ENCODE assay signal across 19 cellular contexts in the genomic region with DNA sequence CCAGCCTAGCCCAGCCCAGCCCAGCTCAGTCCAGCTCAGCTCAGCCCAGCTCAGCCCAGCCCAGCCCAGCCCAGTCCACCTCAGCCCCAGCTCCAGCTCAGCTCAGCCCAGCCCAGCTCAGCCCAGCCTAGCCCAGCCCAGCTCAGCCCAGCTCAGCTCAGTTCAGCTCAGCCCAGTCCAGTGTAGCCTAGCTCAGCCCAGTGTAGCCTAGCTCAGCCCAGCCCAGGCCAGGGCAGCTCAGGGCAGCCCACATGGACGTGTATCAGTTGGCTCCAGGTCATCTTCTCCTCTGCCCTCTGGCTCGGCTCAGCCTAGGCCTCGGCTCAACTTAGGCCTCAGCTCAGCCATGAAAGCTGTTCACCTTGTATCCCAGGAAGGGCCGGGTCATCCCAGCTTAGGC.
"Had no signal": no experiment of that assay in that cellular context is flagged by ENCODE, and none has a peak within 500 bp of the region (broad histone marks: within the 10 kb centered on the region; RNA-seq: fewer than 3 reads in every experiment).

No MANE protein-coding gene starts in this region.

- DNase-seq: activated CD4-positive, alpha-beta T cell treated with anti-CD3 and anti-CD28 coated beads for 1 hour; activated CD4-positive, alpha-beta T cell treated with anti-CD3 and anti-CD28 coated beads, Interleukin-2, amount 50 U/mL, for 4 hours; activated effector memory CD4-positive, alpha-beta T cell treated with Interleukin-2 at 50 U/mL for 16 hours; activated T-cell treated with anti-CD3 and anti-CD28 coated beads, Interleukin-2, amount 50 U/mL, for 1 hour; naive B cell; ovary; stimulated activated CD4-positive, alpha-beta T cell treated with anti-CD3 and anti-CD28 coated beads, Interleukin-12 subunit alpha, Interleukin-12 subunit beta, amount 100 ng/mL, for 4 hours; stimulated activated CD4-positive, alpha-beta T cell treated with anti-CD3 and anti-CD28 coated beads, Interleukin-2, amount 100 ng/mL, for 24 hours; stimulated activated naive CD4-positive, alpha-beta T cell; substantia nigra; T-helper 1 cell; T1000 had no signal

- H2AFZ ChIP-seq: neural progenitor cell had no signal

- H3K4me3 ChIP-seq: cardiac muscle cell, left lung, neural progenitor cell, ovary, tibial nerve had no signal

- H3K4me1 ChIP-seq: left lung, neural progenitor cell, tibial nerve had no signal

- H3K4me3 Mint-ChIP-seq: activated naive CD4-positive, alpha-beta T cell treated with anti-CD3 and anti-CD28 coated beads, Interleukin-2, amount 50 U/mL, for 24 hours; naive B cell; neural progenitor cell had no signal

- H3K9ac ChIP-seq: neural progenitor cell had no signal

- H3K36me3 Mint-ChIP-seq: activated naive CD4-positive, alpha-beta T cell treated with anti-CD3 and anti-CD28 coated beads, Interleukin-2, amount 50 U/mL, for 24 hours; naive B cell; neural progenitor cell had no signal

- H3K36me3 ChIP-seq: cardiac muscle cell, left lung, neural progenitor cell, ovary, tibial nerve had no signal

- H3K4me2 ChIP-seq: neural progenitor cell had no signal

- H3K9me3 Mint-ChIP-seq: activated naive CD4-positive, alpha-beta T cell treated with anti-CD3 and anti-CD28 coated beads, Interleukin-2, amount 50 U/mL, for 24 hours had no signal

- H3K27ac Mint-ChIP-seq: activated naive CD4-positive, alpha-beta T cell treated with anti-CD3 and anti-CD28 coated beads, Interleukin-2, amount 50 U/mL, for 24 hours; neural progenitor cell had no signal

- FAIRE-seq: islet of Langerhans had no signal

- H3K9me3 ChIP-seq: left lung, ovary had no signal

- ATAC-seq: esophagus mucosa, left lung had no signal

- H3K27me3 ChIP-seq: cardiac muscle cell, left lung, neural progenitor cell, ovary, tibial nerve had no signal

- H3K27ac ChIP-seq: cardiac muscle cell, left lung, neural progenitor cell, ovary, tibial nerve had no signal

- H3K4me1 Mint-ChIP-seq: activated naive CD4-positive, alpha-beta T cell treated with anti-CD3 and anti-CD28 coated beads, Interleukin-2, amount 50 U/mL, for 24 hours; neural progenitor cell had no signal

- H3K27me3 Mint-ChIP-seq: activated naive CD4-positive, alpha-beta T cell treated with anti-CD3 and anti-CD28 coated beads, Interleukin-2, amount 50 U/mL, for 24 hours; naive B cell had no signal
